Comparison of ENCODE assay signal across 8 cellular contexts in the genomic region with DNA sequence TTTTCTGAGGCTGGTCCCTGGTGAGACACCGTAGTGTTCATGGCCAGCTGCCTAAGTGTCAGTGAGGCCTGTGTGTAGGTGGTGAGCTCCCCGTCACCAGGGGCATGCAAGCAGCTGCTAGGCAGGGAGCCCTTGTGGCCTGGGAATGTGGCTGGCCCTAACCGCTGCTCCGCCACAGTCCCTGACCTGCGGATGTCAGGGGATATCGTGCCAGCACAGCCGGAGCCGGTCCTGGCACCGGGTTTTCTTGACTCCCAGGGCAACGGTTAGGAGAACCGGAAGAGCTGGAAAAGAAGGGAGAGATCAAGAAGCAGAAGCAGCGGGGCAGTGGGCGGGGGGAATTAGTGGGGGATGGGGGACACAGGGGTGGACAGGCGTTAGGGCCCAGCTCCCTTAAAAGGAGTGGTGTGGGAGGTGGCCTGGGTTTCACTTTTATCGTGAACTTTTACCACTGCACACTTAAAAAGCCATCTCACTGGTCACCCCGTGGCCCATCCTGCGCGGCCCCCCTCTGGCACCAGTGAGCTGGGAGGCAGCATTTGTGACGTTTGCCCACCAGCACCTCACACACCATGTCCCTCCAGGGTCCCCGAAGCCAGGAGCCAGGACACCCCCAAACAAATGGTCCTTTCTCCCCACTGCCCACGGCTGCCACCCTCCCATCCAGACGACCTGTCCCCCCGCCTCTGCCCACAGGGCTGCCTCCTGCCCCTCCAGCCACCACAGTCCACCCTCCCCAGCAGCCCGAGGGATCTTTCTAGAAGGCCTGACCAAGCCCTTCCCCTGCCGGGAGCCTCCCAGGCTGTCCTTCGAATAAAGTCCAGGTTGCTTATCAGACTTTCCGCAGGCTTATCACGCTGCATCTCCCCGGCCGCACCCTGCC. TPM values are rescaled to one million over a fixed set of nuclear protein-coding genes. Genes with fewer than 3 reads are reported as not detected.
DNase-seq lines count a peak whose midpoint lies in the region; TF ChIP-seq lines count a peak whose summit lies in the region.

No MANE protein-coding gene starts in this region.

- H3K4me3 ChIP-seq in fibroblast of villous mesenchyme (ENCODE audit: low read depth, low read length) (peak overlapping the region; percentile 57), OCI-LY7 (ENCODE audit: low read depth, low read length, poor library complexity, severe bottlenecking) (no peak overlapping the region)

- peaks cover 12% of the 10 kb centered on the region for H3K4me1 ChIP-seq in OCI-LY7 (ENCODE audit: insufficient read depth, low read length, poor library complexity, severe bottlenecking)

- no peaks in the 10 kb centered on the region for H3K9me2 ChIP-seq in OCI-LY7 (ENCODE audit: insufficient read depth, low read length)

- no peak overlapping the region for H2AFZ ChIP-seq in OCI-LY7 (ENCODE audit: low read length)

- CTCF ChIA-PET in OCI-LY7 (lab: Charles Lee; ENCODE audit: unreplicated experiment): no interaction called here

- intact Hi-C loops in OCI-LY7 (cut with micrococcal nuclease; ENCODE audit: unreplicated experiment): no loop called here

- no peaks in the 10 kb centered on the region for H4K20me1 ChIP-seq in OCI-LY7 (ENCODE audit: insufficient read depth, low read length)

- H3K36me3 ChIP-seq in OCI-LY7 (ENCODE audit: insufficient read depth, low read length): no peaks in the 10 kb centered on the region

- no peak for TF ChIP-seq CTCF in fibroblast of villous mesenchyme (IDR thresholded peaks at IDR 0.05; ENCODE audit: insufficient read depth, low read depth, low read length)
- TF ChIP-seq CTCF in OCI-LY7 (conservative IDR thresholded peaks at IDR 0.05; ENCODE audit: low read length): no peak

- no peak overlapping the region for H3K4me2 ChIP-seq in OCI-LY7 (ENCODE audit: low read length)

- H3K27ac ChIP-seq in OCI-LY7 (ENCODE audit: low read depth, low read length, poor library complexity, severe bottlenecking): no peak overlapping the region

- no TSS peak for BruUV-seq in OCI-LY7 (replicated peaks; lab: Mats Ljungman, UMichigan)

- no peaks in the 10 kb centered on the region for H3K9me3 ChIP-seq in OCI-LY7 (ENCODE audit: low read length)

- H3K79me2 ChIP-seq in OCI-LY7 (ENCODE audit: insufficient read depth, low read depth, low read length): no peaks in the 10 kb centered on the region

- POLR2A ChIA-PET in OCI-LY7 (lab: Charles Lee): no interaction called here

- DNase-seq in GM03348 (ENCODE audit: low spot score) (peak; percentile 64), SHP77 treated with DMSO at 0.1 percent for 48 hours (lab: John Stamatoyannopoulos, UW) (peak; percentile 17), fibroblast of villous mesenchyme (ENCODE audit: low read depth) (peak; percentile 83), pons (ENCODE audit: low spot score) (peak; percentile 20), COR-L47 (lab: John Stamatoyannopoulos, UW) (no peak), globus pallidus (ENCODE audit: low spot score) (no peak), OCI-LY7 (ENCODE audit: low spot score) (no peak), amniotic stem cell (lab: John Stamatoyannopoulos, UW) (no peak)

RNA-seq across cellular contexts. Expression of gene MICALL2, which starts 1.7 kb away (rescaled TPM):
- 25.4 and 34.5 TPM in 2 replicates for total RNA-seq in fibroblast of villous mesenchyme
- total RNA-seq in OCI-LY7 (2014; rRNA removed; shearing (Covaris generic)): 1.1 and 1.4 TPM in 2 replicates
- total RNA-seq in OCI-LY7 (2022): 4.5 and 5.5 TPM in 2 replicates

RNA-seq across cellular contexts. Expression of gene INTS1, which starts 43.2 kb away (rescaled TPM):
- 45.3 and 69.9 TPM in 2 replicates for total RNA-seq in fibroblast of villous mesenchyme
- total RNA-seq in OCI-LY7 (2014; rRNA removed; shearing (Covaris generic)): 61.5 and 83.6 TPM in 2 replicates
- 187 and 188 TPM in 2 replicates for total RNA-seq in OCI-LY7 (2022)

Comparison
In these comparisons a context has a peak if more than half of its experiments do, and no peak if none do; other contexts are left out.
1. DNase-seq: peak in GM03348 (single experiment), SHP77 treated with DMSO at 0.1 percent for 48 hours (single experiment), fibroblast of villous mesenchyme (single experiment) and pons (single experiment); none in COR-L47 (single experiment), globus pallidus (single experiment), OCI-LY7 (single experiment) and amniotic stem cell (single experiment).